8 cellular contexts compared by ENCODE assay signal in the genomic region with DNA sequence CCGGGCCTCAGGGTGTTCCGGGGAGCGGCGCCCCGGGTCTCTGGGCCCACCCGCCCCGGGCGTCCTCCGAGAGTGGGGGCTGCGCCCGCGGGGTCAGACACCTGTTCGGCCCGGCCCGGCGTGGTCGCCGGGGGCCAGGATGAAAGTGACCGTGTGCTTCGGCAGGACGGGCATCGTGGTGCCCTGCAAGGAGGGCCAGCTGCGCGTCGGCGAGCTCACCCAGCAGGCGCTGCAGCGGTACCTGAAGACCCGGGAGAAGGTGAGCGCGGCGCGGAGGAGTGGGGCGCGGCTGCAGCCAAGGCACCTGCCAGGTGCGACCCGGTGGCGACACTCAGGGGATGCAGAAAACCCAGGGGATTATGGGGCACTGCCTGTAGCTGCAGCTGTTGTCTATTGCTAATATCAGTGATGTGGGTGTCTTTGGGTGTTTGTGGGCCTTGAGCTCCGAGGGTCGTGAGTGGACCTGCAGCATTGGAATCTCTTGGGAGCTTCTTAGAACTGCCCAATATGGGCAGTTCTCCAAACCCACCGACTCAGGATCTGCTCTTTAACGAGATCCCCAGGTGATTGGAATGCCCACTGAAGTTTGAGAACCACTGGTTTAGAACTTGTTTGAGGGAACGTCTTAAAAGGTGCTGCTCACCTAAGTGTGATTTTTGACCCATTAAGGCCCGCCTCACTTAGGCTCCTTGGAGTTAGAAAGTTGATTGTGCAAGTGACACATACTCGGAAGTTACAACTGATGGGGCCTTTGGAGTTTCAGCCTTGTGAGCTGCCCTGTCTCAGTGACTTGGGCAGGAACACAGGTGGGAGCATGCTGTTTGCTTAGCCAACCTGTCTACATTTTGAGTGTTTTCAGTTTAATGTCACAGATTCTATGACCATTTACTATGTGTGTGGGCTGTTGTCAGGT. TPM values are rescaled to one million over a fixed set of nuclear protein-coding genes. Genes with fewer than 3 reads are reported as not detected.
DNase-seq lines count a peak whose midpoint lies in the region; ATAC-seq and TF ChIP-seq lines count a peak whose summit lies in the region.

No MANE protein-coding gene starts in this region.

- peak; percentile 23 for ATAC-seq in GM21526 (IDR thresholded peaks at IDR 0.05; ENCODE audit: low FRiP score, unreplicated experiment)
- no peak for ATAC-seq in central memory CD8-positive, alpha-beta T cell (replicated peaks; ENCODE audit: extremely low read depth, poor library complexity, severe bottlenecking)
- peak; percentile 8 for ATAC-seq in lung (ENCODE audit: insufficient read depth, low FRiP score)

- no peaks in the 10 kb centered on the region for H3K36me3 Mint-ChIP-seq in central memory CD8-positive, alpha-beta T cell (ENCODE audit: insufficient read depth)

- no peak for TF ChIP-seq POLR2A in tibial nerve (IDR thresholded peaks at IDR 0.05)

- no peak overlapping the region for H3K27ac Mint-ChIP-seq in central memory CD8-positive, alpha-beta T cell (ENCODE audit: low read depth)

- no peak for TF ChIP-seq CTCF in BE2C (IDR thresholded peaks at IDR 0.05; ENCODE audit: low read depth, low read length)
- TF ChIP-seq CTCF in lung (IDR thresholded peaks at IDR 0.05; ENCODE audit: control extremely low read depth, extremely low read depth): no peak
- no peak for TF ChIP-seq CTCF in tibial nerve (IDR thresholded peaks at IDR 0.05)

- H3K36me3 ChIP-seq in BE2C (no peaks in the 10 kb centered on the region), lung (ENCODE audit: control insufficient read depth in 2 of 2, insufficient read depth in 2 of 2, low read length in 2 of 2) (no peaks in the 10 kb centered on the region), tibial nerve (no peaks in the 10 kb centered on the region)

- peaks cover 37% of the 10 kb centered on the region for H3K27me3 Mint-ChIP-seq in central memory CD8-positive, alpha-beta T cell

- H3K4me3 ChIP-seq in BE2C (ENCODE audit: low read depth, low read length) (peak overlapping the region; percentile 74), lung (peak overlapping the region; percentile 86), tibial nerve (peak overlapping the region; percentile 70 to 99 (median 94))

- H3K9me3 ChIP-seq in BE2C: no peaks in the 10 kb centered on the region
- H3K9me3 ChIP-seq in lung (ENCODE audit: control insufficient read depth in 2 of 2, insufficient read depth in 1 of 2, low read length in 1 of 2): no peaks in the 10 kb centered on the region
- no peaks in the 10 kb centered on the region for H3K9me3 ChIP-seq in tibial nerve

- H3K4me1 ChIP-seq in BE2C: no peaks in the 10 kb centered on the region
- peaks cover 0 to 5% of the 10 kb centered on the region in 2 donors for H3K4me1 ChIP-seq in lung (ENCODE audit: control insufficient read depth in 2 of 2, insufficient read depth in 2 of 2, low read length in 2 of 2)
- H3K4me1 ChIP-seq in tibial nerve: peaks cover 0 to 57% (median 10%) of the 10 kb centered on the region in 4 donors

- H3K4me3 Mint-ChIP-seq in central memory CD8-positive, alpha-beta T cell: peak overlapping the region; percentile 60

- TF ChIP-seq EP300 in tibial nerve (IDR thresholded peaks at IDR 0.05): no peak

- 5 to 9% methylated on average over 36 to 45 of the region's 45 CpGs for WGBS in lung, 2 donors
- 2 to 3% methylated on average over 27 to 33 of the region's 45 CpGs for WGBS in tibial nerve, 2 donors

- no peak for DNase-seq in BE2C
- DNase-seq in NCI-H510A (lab: John Stamatoyannopoulos, UW): peak; percentile 30
- no peak for DNase-seq in central memory CD8-positive, alpha-beta T cell (ENCODE audit: low spot score in 2 of 2)
- DNase-seq in lung (ENCODE audit: low spot score): peak; percentile 36
- DNase-seq in tibial nerve (ENCODE audit: low spot score in 2 of 2): no peak
- DNase-seq in COLO829 (ENCODE audit: low spot score): no peak
- DNase-seq in A172 (ENCODE audit: low spot score): no peak

- H3K27me3 ChIP-seq in BE2C: no peaks in the 10 kb centered on the region
- no peaks in the 10 kb centered on the region for H3K27me3 ChIP-seq in lung (ENCODE audit: control insufficient read depth, insufficient read depth)
- no peaks in the 10 kb centered on the region for H3K27me3 ChIP-seq in tibial nerve

- H3K27ac ChIP-seq in lung (ENCODE audit: low read depth in 1 of 2, low read length in 1 of 2) (peak overlapping the region in 1 of 2 donors; percentile 91), tibial nerve (peak overlapping the region; percentile 59 to 95 (median 90))

- H3K4me1 Mint-ChIP-seq in central memory CD8-positive, alpha-beta T cell: peaks cover 4% of the 10 kb centered on the region

- no peaks in the 10 kb centered on the region for H3K9me3 Mint-ChIP-seq in central memory CD8-positive, alpha-beta T cell

RNA-seq across cellular contexts. Expression of a gene that starts 0.8 kb away (rescaled TPM):
- 1.5 TPM for polyA plus RNA-seq in BE2C (2012; ENCODE audit: insufficient read depth, insufficient read length, low read depth)
- 10 to 100 TPM; 31.8 to 38.7 TPM for total RNA-seq in lung
- polyA plus RNA-seq in lung: 1 to 10 TPM; 2.4 TPM
- total RNA-seq in tibial nerve: 100 to 1,000 TPM in 1 of 4 donors, 10 to 100 TPM in 3; 47.4 to 101 (median 64.8) TPM
- total RNA-seq in A172 (2014; rRNA removed; shearing (Covaris generic)): 3.7 and 5.4 TPM in 2 replicates

Comparison
In these comparisons a context has a peak if more than half of its experiments do, and no peak if none do; other contexts are left out.
1. DNase-seq: peak in NCI-H510A (single experiment) and lung (single experiment); none in BE2C (single experiment), central memory CD8-positive, alpha-beta T cell (0 of 2), tibial nerve (0 of 2), COLO829 (single experiment) and A172 (single experiment).
2. Peak in every context shown above with its lines, with median percentiles within 50 percentile points of each other: H3K4me3 ChIP-seq.